ENCODE assay signal across 23 cellular contexts in the genomic region with DNA sequence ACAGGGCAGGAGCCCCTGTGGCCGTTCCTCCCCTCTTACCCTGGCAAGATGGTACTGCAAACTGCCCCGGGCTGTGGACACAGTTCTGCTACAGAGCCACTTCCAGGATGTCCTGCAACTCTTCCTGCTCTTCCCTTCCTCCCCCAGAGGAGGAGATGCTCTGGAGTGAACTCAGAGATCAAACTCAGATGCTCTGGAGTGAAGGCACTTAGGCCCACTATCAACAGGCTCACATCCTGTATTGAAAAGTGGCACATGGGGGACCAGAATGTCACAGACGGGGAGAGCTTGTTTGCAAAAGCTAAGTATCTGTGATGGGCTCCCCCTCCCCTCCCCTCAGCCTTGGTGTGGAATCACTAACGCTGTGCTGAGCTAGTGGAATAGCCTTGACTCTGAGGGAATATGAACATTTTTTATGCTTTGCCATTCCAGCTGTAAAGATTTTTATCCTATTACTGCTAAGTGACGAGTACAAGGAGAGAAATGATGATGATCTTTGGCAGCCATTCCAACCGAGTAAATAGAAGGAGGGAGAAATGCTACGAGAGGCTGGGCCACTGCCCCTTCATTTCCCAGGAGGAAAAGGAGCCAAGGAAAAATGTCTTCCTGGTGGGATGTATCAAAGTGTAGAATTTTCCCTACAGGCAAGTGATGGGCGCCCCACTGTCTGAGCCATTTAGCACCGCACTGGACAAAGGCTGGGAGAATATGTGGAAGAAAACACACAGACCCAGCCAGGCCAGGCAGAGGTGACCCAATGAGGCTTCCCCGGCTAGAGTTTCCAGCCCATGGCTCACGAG.
DNase-seq lines count a peak whose midpoint lies in the region; ATAC-seq, FAIRE-seq and TF ChIP-seq lines count a peak whose summit lies in the region.
"Had no signal": no experiment of that assay in that cellular context is flagged by ENCODE, and none has a peak within 500 bp of the region (broad histone marks: within the 10 kb centered on the region; RNA-seq: fewer than 3 reads in every experiment).

No MANE protein-coding gene starts in this region.

- FAIRE-seq in bronchial epithelial cell (lab: Jason Lieb, UNC) (peak; percentile 18), small intestine (lab: Jason Lieb, UNC) (no peak)
- FAIRE-seq: A549, GM12891, GM18507 had no signal

- H3K27me3 ChIP-seq in right cardiac atrium (ENCODE audit: control insufficient read depth, insufficient read depth): no peaks in the 10 kb centered on the region
- H3K27me3 ChIP-seq in bronchial epithelial cell (ENCODE audit: control insufficient read depth, insufficient read depth, low read length): no peaks in the 10 kb centered on the region
- H3K27me3 ChIP-seq in small intestine (ENCODE audit: control insufficient read depth in 2 of 2, insufficient read depth in 2 of 2, low read length in 2 of 2): no peaks in the 10 kb centered on the region

- no peak overlapping the region for H3K4me3 ChIP-seq in right cardiac atrium (ENCODE audit: low read length)
- H3K4me3 ChIP-seq in bronchial epithelial cell (ENCODE audit: low read depth, low read length): no peak overlapping the region
- no peak overlapping the region for H3K4me3 ChIP-seq in small intestine (ENCODE audit: low read depth in 1 of 2, low read length in 2 of 2)
- H3K4me3 ChIP-seq: A549, GM23338 had no signal

- peaks cover 67% of the 10 kb centered on the region for H3K4me1 Mint-ChIP-seq in nephron
- H3K4me1 Mint-ChIP-seq: CD4-positive, alpha-beta memory T cell had no signal

- H3K36me3 ChIP-seq in bronchial epithelial cell (ENCODE audit: control insufficient read depth, insufficient read depth, low read length) (no peaks in the 10 kb centered on the region), small intestine (ENCODE audit: control insufficient read depth in 2 of 2, insufficient read depth in 2 of 2, low read length in 2 of 2) (no peaks in the 10 kb centered on the region)

- intact Hi-C loops in right cardiac atrium (cut with DNase I): no loop called here
- intact Hi-C loops in Right ventricle myocardium inferior (cut with DNase I): no loop called here

- peaks cover 3% of the 10 kb centered on the region for H3K4me1 ChIP-seq in right cardiac atrium (ENCODE audit: control insufficient read depth, insufficient read depth, low read length)
- H3K4me1 ChIP-seq in small intestine (ENCODE audit: control insufficient read depth in 2 of 2, insufficient read depth in 1 of 2, low read depth in 1 of 2, low read length in 1 of 2): no peaks in the 10 kb centered on the region
- H3K4me1 ChIP-seq: A549 had no signal

- DNase-seq in right cardiac atrium (no peak), Right ventricle myocardium inferior (ENCODE audit: missing footprints) (no peak), bronchial epithelial cell (ENCODE audit: low read depth) (no peak), HUDEP-2 (lab: John Stamatoyannopoulos, UW; ENCODE audit: unreplicated experiment in 76 of 76) (no peak), small intestine (no peak), NCI-H1092 (lab: John Stamatoyannopoulos, UW) (no peak)
- DNase-seq: 8988T; ACHN; AML-193; C1 segment of cervical spinal cord; Calu3; CD4-positive, alpha-beta memory T cell; COR-L47; DMS53; DMS79 treated with DMSO at 0.1 percent for 48 hours; GF-D8; H9 had no signal

- TF ChIP-seq CTCF in bronchial epithelial cell (IDR thresholded peaks at IDR 0.05; ENCODE audit: insufficient read depth, low read length, severe bottlenecking) (no peak), nephron (IDR thresholded peaks at IDR 0.05; ENCODE audit: unreplicated experiment in 3 of 3) (no peak)

- H3K9me3 ChIP-seq in right cardiac atrium (ENCODE audit: control insufficient read depth, low read length): no peaks in the 10 kb centered on the region
- no peaks in the 10 kb centered on the region for H3K9me3 ChIP-seq in small intestine (ENCODE audit: control insufficient read depth, low read depth)
- H3K9me3 ChIP-seq: A549 had no signal

- WGBS in right cardiac atrium: 54% methylated on average over 11 of the region's 11 CpGs
- 59 to 77% (median 71%) methylated on average over 11 of the region's 11 CpGs for WGBS in small intestine, 3 donors

- peak overlapping the region in 1 of 3 experiments; percentile 21 for H3K4me3 Mint-ChIP-seq in nephron
- H3K4me3 Mint-ChIP-seq: CD4-positive, alpha-beta memory T cell; GM23338; H9 had no signal

- H3K27ac ChIP-seq in right cardiac atrium (ENCODE audit: low read length): peak overlapping the region; percentile 13
- no peak overlapping the region for H3K27ac ChIP-seq in small intestine (ENCODE audit: low read depth in 1 of 2, low read length in 1 of 2)
- H3K27ac ChIP-seq: A549 had no signal

- H3K27ac Mint-ChIP-seq in nephron: peak overlapping the region; percentile 8 to 88 (median 56)
- H3K27ac Mint-ChIP-seq: CD4-positive, alpha-beta memory T cell; GM23338; H9 had no signal

- no peaks in the 10 kb centered on the region for H3K9me3 Mint-ChIP-seq in nephron
- H3K9me3 Mint-ChIP-seq: CD4-positive, alpha-beta memory T cell; GM23338; H9 had no signal

- no peak for ATAC-seq in right cardiac atrium
- no peak for ATAC-seq in Right ventricle myocardium inferior
- ATAC-seq: A549, GM23338, HCT116 had no signal

- no peaks in the 10 kb centered on the region for H3K36me3 Mint-ChIP-seq in nephron (ENCODE audit: low read depth)
- H3K36me3 Mint-ChIP-seq: CD4-positive, alpha-beta memory T cell had no signal

- H3K27me3 Mint-ChIP-seq in nephron (ENCODE audit: low read depth): peaks cover 18% of the 10 kb centered on the region
